In genomic region chr13:99178636-99179035, GRCh38 we compare ENCODE assay signal across 10 cellular contexts. TPM values are rescaled to one million over a fixed set of nuclear protein-coding genes. Genes with fewer than 3 reads are reported as not detected.
A peak's percentile ranks its signal among the peaks of the same experiment; 100 is the strongest.
DNase-seq lines count a peak whose midpoint lies in the region; ATAC-seq, FAIRE-seq and TF ChIP-seq lines count a peak whose summit lies in the region.
"Had no signal": no experiment of that assay in that cellular context is flagged by ENCODE, and none has a peak within 500 bp of the region (broad histone marks: within the 10 kb centered on the region; RNA-seq: fewer than 3 reads in every experiment).

No MANE protein-coding gene starts in this region.

- TF ChIP-seq CTCF in Peyer's patch (IDR thresholded peaks at IDR 0.05) (no peak), mucosa of descending colon (IDR thresholded peaks at IDR 0.05) (no peak), coronary artery (IDR thresholded peaks at IDR 0.05) (no peak)

- ATAC-seq in GM18519 (IDR thresholded peaks at IDR 0.05; ENCODE audit: low FRiP score, unreplicated experiment) (peak; percentile 51), HG02571 (IDR thresholded peaks at IDR 0.05; ENCODE audit: unreplicated experiment) (peak; percentile 54), mucosa of descending colon (peak; percentile 8)
- ATAC-seq: activated T-cell treated with anti-CD3 and anti-CD28 coated beads, Interleukin-2, amount 50 U/mL, for 4 hours had no signal

- peaks cover 0 to 7% (median 2%) of the 10 kb centered on the region in 4 donors for H3K4me1 ChIP-seq in Peyer's patch
- no peaks in the 10 kb centered on the region for H3K4me1 ChIP-seq in mucosa of descending colon (ENCODE audit: low read depth)
- H3K4me1 ChIP-seq: thyroid gland had no signal

- DNase-seq in Peyer's patch (peak in 2 of 3 donors; percentile 63 to 71), mucosa of descending colon (no peak), coronary artery (ENCODE audit: low spot score) (no peak), H54 (ENCODE audit: insufficient read length, low spot score) (no peak)
- no peak for DNase-seq in activated naive CD4-positive, alpha-beta T cell treated with anti-CD3 and anti-CD28 coated beads, Interleukin-2, amount 50 U/mL, for 16 hours
- DNase-seq: activated T-cell treated with anti-CD3 and anti-CD28 coated beads, Interleukin-2, amount 50 U/mL, for 4 hours; NCI-H187; thyroid gland had no signal

- no peaks in the 10 kb centered on the region for H3K27me3 ChIP-seq in Peyer's patch
- H3K27me3 ChIP-seq: thyroid gland had no signal

- intact Hi-C loops in mucosa of descending colon (cut with DNase I, micrococcal nuclease): loop anchor here (5.0 kb wide), 2 partner anchors 89 to 259 kb away; no protein-coding TSS in a partner anchor

- H3K9me3 ChIP-seq in Peyer's patch: peaks cover 0 to 5% (median 0%) of the 10 kb centered on the region in 4 donors
- H3K9me3 ChIP-seq in mucosa of descending colon: peaks cover 17% of the 10 kb centered on the region
- H3K9me3 ChIP-seq: thyroid gland had no signal

- FAIRE-seq in H54 (lab: Jason Lieb, UNC): no peak

- no peak for TF ChIP-seq POLR2A in Peyer's patch (IDR thresholded peaks at IDR 0.05)
- no peak for TF ChIP-seq POLR2A in H54 (IDR thresholded peaks at IDR 0.05; ENCODE audit: low read depth, low read length)

- H3K36me3 ChIP-seq in Peyer's patch (no peaks in the 10 kb centered on the region), mucosa of descending colon (ENCODE audit: low read depth) (no peaks in the 10 kb centered on the region)
- H3K36me3 ChIP-seq: thyroid gland had no signal

- H3K27ac ChIP-seq in Peyer's patch: peak overlapping the region in 1 of 4 donors; percentile 52
- no peak overlapping the region for H3K27ac ChIP-seq in coronary artery
- H3K27ac ChIP-seq: thyroid gland had no signal

- no peak overlapping the region for H3K4me3 ChIP-seq in Peyer's patch
- no peak overlapping the region for H3K4me3 ChIP-seq in mucosa of descending colon
- no peak overlapping the region for H3K4me3 ChIP-seq in coronary artery
- H3K4me3 ChIP-seq: thyroid gland had no signal

RNA-seq across cellular contexts. Expression of gene UBAC2, which starts 22.0 kb away (rescaled TPM):
- 10 to 100 TPM; 38.8 to 67.8 (median 63.4) TPM for total RNA-seq in Peyer's patch
- 10 to 100 TPM; 57.4 to 74.2 (median 67.5) TPM for total RNA-seq in mucosa of descending colon

Comparison
In these comparisons a context has a peak if more than half of its experiments do, and no peak if none do; other contexts are left out.
1. DNase-seq: peak in Peyer's patch (2 of 3); none in mucosa of descending colon (0 of 3), coronary artery (single experiment), H54 (single experiment) and activated naive CD4-positive, alpha-beta T cell treated with anti-CD3 and anti-CD28 coated beads, Interleukin-2, amount 50 U/mL, for 16 hours (single experiment).
2. Peak in every context shown above with its lines, with median percentiles within 50 percentile points of each other: ATAC-seq.